1 cellular context compared by ENCODE assay signal in genomic region chr12:57830393-57830792, GRCh38.
TF ChIP-seq lines count a peak whose summit lies in the region.

No MANE protein-coding gene starts in this region.

TF ChIP-seq in HepG2, 621 proteins besides CTCF, POLR2A, EP300 and RAD21:
- TF ChIP-seq MTF1 (CRISPR knock-in tag; IDR thresholded peaks at IDR 0.05) (no peak), FOXP1 (IDR thresholded peaks at IDR 0.05) (peak; percentile 73), FOXP1 (CRISPR knock-in tag; IDR thresholded peaks at IDR 0.05) (no peak)
